In the genomic region with DNA sequence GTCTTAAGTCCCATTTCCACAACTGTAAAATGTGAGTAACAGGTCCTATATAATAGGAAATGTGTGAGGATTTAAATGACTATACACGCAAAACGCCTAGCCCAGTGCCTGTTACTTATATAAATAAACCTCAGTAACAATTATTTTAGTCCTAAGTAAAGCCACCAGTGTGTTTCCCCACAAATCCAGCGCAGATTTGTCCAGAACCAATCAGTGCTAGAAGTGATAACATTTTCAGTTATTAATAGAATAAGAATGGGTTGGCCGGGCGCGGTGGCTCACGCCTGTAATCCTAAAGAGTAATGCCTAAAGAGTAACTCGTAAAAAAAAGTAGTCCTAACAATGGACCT, we compare ENCODE assay signal across 9 cellular contexts. TPM values are rescaled to one million over a fixed set of nuclear protein-coding genes. Genes with fewer than 3 reads are reported as not detected.
A peak's percentile ranks its signal among the peaks of the same experiment; 100 is the strongest.
DNase-seq lines count a peak whose midpoint lies in the region; ATAC-seq and TF ChIP-seq lines count a peak whose summit lies in the region.
"Had no signal": no experiment of that assay in that cellular context is flagged by ENCODE, and none has a peak within 500 bp of the region (broad histone marks: within the 10 kb centered on the region; RNA-seq: fewer than 3 reads in every experiment).

No MANE protein-coding gene starts in this region.

- 7 to 12% methylated on average over 8 of the region's 8 CpGs for WGBS in thyroid gland, 2 donors

- no peaks in the 10 kb centered on the region for H3K27me3 ChIP-seq in left lung
- no peaks in the 10 kb centered on the region for H3K27me3 ChIP-seq in thyroid gland

- ATAC-seq in left lung (no peak), HG03280 (IDR thresholded peaks at IDR 0.05; ENCODE audit: unreplicated experiment) (no peak), HG03378 (IDR thresholded peaks at IDR 0.05; ENCODE audit: unreplicated experiment) (no peak)

- peak overlapping the region; percentile 56 for H3K27ac ChIP-seq in angular gyrus (ENCODE audit: low read depth, low read length)
- peak overlapping the region; percentile 79 for H3K27ac ChIP-seq in left lung
- H3K27ac ChIP-seq in thyroid gland, result peak overlapping the region in 2 of 3 donors; percentile 13 to 79

- no peaks in the 10 kb centered on the region for H3K9me3 ChIP-seq in left lung
- H3K9me3 ChIP-seq in thyroid gland, result no peaks in the 10 kb centered on the region

- peak overlapping the region; percentile 95 for H3K4me3 Mint-ChIP-seq in activated CD4-positive, alpha-beta T cell treated with anti-CD3 and anti-CD28 coated beads, Interleukin-2, amount 10 ng/mL, durations not matched to agents 7 days and 5 days

- peaks cover 3% of the 10 kb centered on the region for H3K36me3 Mint-ChIP-seq in activated CD4-positive, alpha-beta T cell treated with anti-CD3 and anti-CD28 coated beads, Interleukin-2, amount 10 ng/mL, durations not matched to agents 7 days and 5 days (ENCODE audit: low read depth)

- H3K4me1 Mint-ChIP-seq in activated CD4-positive, alpha-beta T cell treated with anti-CD3 and anti-CD28 coated beads, Interleukin-2, amount 10 ng/mL, durations not matched to agents 7 days and 5 days, result peaks cover 12% of the 10 kb centered on the region

- peaks cover 0 to 17% of the 10 kb centered on the region in 2 donors for H3K4me1 ChIP-seq in left lung
- H3K4me1 ChIP-seq in thyroid gland, result peaks cover 4 to 5% of the 10 kb centered on the region in 2 donors

- POLR2A ChIA-PET in activated CD4-positive, alpha-beta T cell treated with anti-CD3 and anti-CD28 coated beads, Interleukin-2, amount 10 ng/mL, durations not matched to agents 7 days and 5 days (lab: Charles Lee), result no interaction called here

- H3K9me3 Mint-ChIP-seq in activated CD4-positive, alpha-beta T cell treated with anti-CD3 and anti-CD28 coated beads, Interleukin-2, amount 10 ng/mL, durations not matched to agents 7 days and 5 days, result no peaks in the 10 kb centered on the region

- H3K4me3 ChIP-seq in left lung (peak overlapping the region; percentile 78 to 86), thyroid gland (replicated peaks in 1 of 3) (peak overlapping the region; percentile 36 to 92 (median 45))

- H3K36me3 ChIP-seq in left lung (no peaks in the 10 kb centered on the region), thyroid gland (no peaks in the 10 kb centered on the region)

- peak overlapping the region; percentile 92 for H3K27ac Mint-ChIP-seq in activated CD4-positive, alpha-beta T cell treated with anti-CD3 and anti-CD28 coated beads, Interleukin-2, amount 10 ng/mL, durations not matched to agents 7 days and 5 days

- DNase-seq in activated CD4-positive, alpha-beta T cell treated with anti-CD3 and anti-CD28 coated beads, Interleukin-2, amount 10 ng/mL, durations not matched to agents 7 days and 5 days, result no peak
- DNase-seq in activated CD4-positive, alpha-beta T cell treated with anti-CD3 and anti-CD28 coated beads, Interleukin-2, amount 50 U/mL, for 4 hours, result no peak
- no peak for DNase-seq in left lung
- no peak for DNase-seq in thyroid gland
- DNase-seq in foreskin melanocyte, result no peak

- no peak for TF ChIP-seq POLR2A in thyroid gland (IDR thresholded peaks at IDR 0.05)

- intact Hi-C loops in left lung (cut with DNase I) (no loop called here), thyroid gland (cut with DNase I) (no loop called here)

- no peaks in the 10 kb centered on the region for H3K27me3 Mint-ChIP-seq in activated CD4-positive, alpha-beta T cell treated with anti-CD3 and anti-CD28 coated beads, Interleukin-2, amount 10 ng/mL, durations not matched to agents 7 days and 5 days

- no peak for TF ChIP-seq CTCF in left lung (IDR thresholded peaks at IDR 0.05)
- no peak for TF ChIP-seq CTCF in thyroid gland (IDR thresholded peaks at IDR 0.05)

- CTCF ChIA-PET in activated CD4-positive, alpha-beta T cell treated with anti-CD3 and anti-CD28 coated beads, Interleukin-2, amount 10 ng/mL, durations not matched to agents 7 days and 5 days (lab: Charles Lee), result interaction anchor here (1.4 to 1.8 kb wide), 2 partner anchors 14 to 20 kb away, joined by 3 to 7 read pairs; no protein-coding TSS in a partner anchor

RNA-seq across cellular contexts. Expression of gene RPAP1, which starts 0.6 kb away (rescaled TPM):
- 10 to 100 TPM; 33.8 to 36.3 TPM for total RNA-seq in activated CD4-positive, alpha-beta T cell treated with anti-CD3 and anti-CD28 coated beads, Interleukin-2, amount 10 ng/mL, durations not matched to agents 7 days and 5 days
- total RNA-seq in left lung (10 to 100 TPM; 30.4 to 32.8 TPM), thyroid gland (10 to 100 TPM; 11.3 to 31.8 (median 19.0) TPM)

RNA-seq across cellular contexts. Expression of gene TYRO3, which starts 15.5 kb away (rescaled TPM):
- total RNA-seq in activated CD4-positive, alpha-beta T cell treated with anti-CD3 and anti-CD28 coated beads, Interleukin-2, amount 10 ng/mL, durations not matched to agents 7 days and 5 days, result 1 to 10 TPM; 1.1 to 1.9 TPM
- total RNA-seq in left lung, result 10 to 100 TPM; 11.2 to 11.9 TPM
- 1 to 10 TPM; 1.6 to 4.4 (median 3.4) TPM for total RNA-seq in thyroid gland

RNA-seq across cellular contexts. Expression of gene LTK, which starts 29.9 kb away (rescaled TPM):
- total RNA-seq in activated CD4-positive, alpha-beta T cell treated with anti-CD3 and anti-CD28 coated beads, Interleukin-2, amount 10 ng/mL, durations not matched to agents 7 days and 5 days, result 1 to 10 TPM in 1 of 2 experiments, under 1 TPM in 1; 0.87 to 1.1 TPM
- total RNA-seq in left lung (1 to 10 TPM; 1.6 to 1.8 TPM), thyroid gland (under 1 TPM in 3 of 4 donors, not detected in 1; 0.13 to 0.79 (median 0.22) TPM)
- total RNA-seq: lung microvascular endothelial cell had no signal

RNA-seq across cellular contexts. Expression of gene ITPKA, which starts 49.8 kb away (rescaled TPM):
- total RNA-seq in activated CD4-positive, alpha-beta T cell treated with anti-CD3 and anti-CD28 coated beads, Interleukin-2, amount 10 ng/mL, durations not matched to agents 7 days and 5 days, result under 1 TPM in 1 of 2 experiments, not detected in 1; 0.35 TPM
- total RNA-seq in left lung, result 1 to 10 TPM in 1 of 2 donors, under 1 TPM in 1; 0.47 to 1.7 TPM
- 1 to 10 TPM in 1 of 4 donors, under 1 TPM in 1, not detected in 2; 0.83 to 1.5 TPM for total RNA-seq in thyroid gland
